9 cellular contexts compared by ENCODE assay signal in the genomic region with DNA sequence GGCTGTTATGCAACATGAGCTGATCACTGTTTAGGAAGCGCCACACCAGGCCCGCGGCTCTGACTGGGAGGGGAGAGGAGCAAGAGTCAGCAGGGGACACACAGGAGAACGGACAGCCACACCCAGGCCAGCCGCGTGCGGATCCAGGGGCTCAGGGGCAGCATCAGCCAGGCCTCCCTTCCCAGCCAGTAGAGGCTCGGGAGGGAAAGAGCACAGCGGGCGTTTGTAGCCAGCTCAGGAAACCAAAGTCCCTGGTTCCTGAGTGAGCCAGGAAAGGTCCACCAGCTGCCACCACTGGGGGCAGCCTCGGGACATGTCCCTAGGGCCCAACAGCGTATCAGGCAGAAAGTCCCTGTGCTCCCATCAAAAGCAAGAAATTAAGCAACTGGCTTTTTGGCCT.
A peak's percentile ranks its signal among the peaks of the same experiment; 100 is the strongest.
DNase-seq lines count a peak whose midpoint lies in the region; ATAC-seq and TF ChIP-seq lines count a peak whose summit lies in the region.
"Had no signal": no experiment of that assay in that cellular context is flagged by ENCODE, and none has a peak within 500 bp of the region (broad histone marks: within the 10 kb centered on the region; RNA-seq: fewer than 3 reads in every experiment).

No MANE protein-coding gene starts in this region.

- WGBS in esophagus squamous epithelium, 2 donors = 64 to 67% methylated on average over 10 to 12 of the region's 12 CpGs

- TF ChIP-seq POLR2A in esophagus squamous epithelium (IDR thresholded peaks at IDR 0.05) = no peak

- H3K9me3 ChIP-seq in esophagus squamous epithelium (no peaks in the 10 kb centered on the region), osteoblast (ENCODE audit: low read depth, low read length) (no peaks in the 10 kb centered on the region)

- H3K36me3 ChIP-seq in esophagus squamous epithelium (peaks cover 0 to 94% (median 0%) of the 10 kb centered on the region in 3 donors), osteoblast (ENCODE audit: insufficient read depth, low read length) (peaks cover 4% of the 10 kb centered on the region)

- no peaks in the 10 kb centered on the region for H4K20me1 ChIP-seq in osteoblast (ENCODE audit: insufficient read depth, low read length)

- H3K4me2 ChIP-seq in osteoblast (ENCODE audit: insufficient read depth, low read length) = peak overlapping the region; percentile 62

- no peaks in the 10 kb centered on the region for H3K27me3 ChIP-seq in esophagus squamous epithelium
- no peaks in the 10 kb centered on the region for H3K27me3 ChIP-seq in osteoblast (ENCODE audit: insufficient read depth, low read length)

- H3K27ac ChIP-seq in esophagus squamous epithelium = peak overlapping the region; percentile 3 to 66 (median 50)
- no peak overlapping the region for H3K27ac ChIP-seq in osteoblast (ENCODE audit: low read depth, low read length)
- H3K27ac ChIP-seq: SK-N-MC had no signal

- no peak for ATAC-seq in HG02763 (IDR thresholded peaks at IDR 0.05; ENCODE audit: unreplicated experiment)

- peak; percentile 36 for DNase-seq in GM12865 (ENCODE audit: low read depth)
- peak; percentile 30 for DNase-seq in NAMALWA (ENCODE audit: low spot score)
- no peak for DNase-seq in esophagus squamous epithelium (lab: John Stamatoyannopoulos, UW)
- DNase-seq in osteoblast (ENCODE audit: insufficient read length, low spot score, missing footprints) = peak; percentile 97
- no peak for DNase-seq in NCI-H1105 treated with DMSO at 0.1 percent for 48 hours (lab: John Stamatoyannopoulos, UW)
- DNase-seq in dedifferentiated amniotic fluid mesenchymal stem cell (ENCODE audit: extremely low spot score) = no peak
- DNase-seq in GOT3 (lab: John Stamatoyannopoulos, UW) = no peak

- intact Hi-C loops in esophagus squamous epithelium (cut with DNase I) = loop anchor here (10.0 kb wide), 1 partner anchor 586 kb away; no protein-coding TSS in a partner anchor

- H3K4me3 ChIP-seq in GM12865 (ENCODE audit: low read depth, low read length) (no peak overlapping the region), esophagus squamous epithelium (no peak overlapping the region), osteoblast (ENCODE audit: insufficient read depth, low read length) (no peak overlapping the region)
- H3K4me3 ChIP-seq: SK-N-MC had no signal

- H3K79me2 ChIP-seq in osteoblast (ENCODE audit: insufficient read depth, low read length) = no peaks in the 10 kb centered on the region

- TF ChIP-seq CTCF in GM12865 (IDR thresholded peaks at IDR 0.05; ENCODE audit: insufficient read depth, low read depth, low read length, missing control alignments) = peak; percentile 54
- TF ChIP-seq CTCF in esophagus squamous epithelium (IDR thresholded peaks at IDR 0.05) = peak in 4 of 6 experiments; percentile 9 to 37 (median 28)
- peak; percentile 61 for TF ChIP-seq CTCF in osteoblast (IDR thresholded peaks at IDR 0.05; ENCODE audit: extremely low read depth, low read depth, low read length)

- peak overlapping the region; percentile 72 for H2AFZ ChIP-seq in osteoblast (ENCODE audit: low read length)

- H3K4me1 ChIP-seq in esophagus squamous epithelium = peaks cover 2 to 12% (median 4%) of the 10 kb centered on the region in 3 donors
- H3K4me1 ChIP-seq in osteoblast (ENCODE audit: insufficient read depth, low read length) = peaks cover 22% of the 10 kb centered on the region

Comparison
In these comparisons a context has a peak if more than half of its experiments do, and no peak if none do; other contexts are left out.
1. DNase-seq: peak in GM12865 (single experiment), NAMALWA (single experiment) and osteoblast (single experiment); none in esophagus squamous epithelium (single experiment), NCI-H1105 treated with DMSO at 0.1 percent for 48 hours (single experiment), dedifferentiated amniotic fluid mesenchymal stem cell (single experiment) and GOT3 (single experiment).
2. Peak in every context shown above with its lines, with median percentiles within 50 percentile points of each other: CTCF ChIP-seq.